ENCODE assay signal across 8 cellular contexts in genomic region chr11:57335343-57336110, GRCh38. TPM values are rescaled to one million over a fixed set of nuclear protein-coding genes. Genes with fewer than 3 reads are reported as not detected.
A peak's percentile ranks its signal among the peaks of the same experiment; 100 is the strongest.
DNase-seq lines count a peak whose midpoint lies in the region; ATAC-seq lines count a peak whose summit lies in the region.

A gene with protein sequence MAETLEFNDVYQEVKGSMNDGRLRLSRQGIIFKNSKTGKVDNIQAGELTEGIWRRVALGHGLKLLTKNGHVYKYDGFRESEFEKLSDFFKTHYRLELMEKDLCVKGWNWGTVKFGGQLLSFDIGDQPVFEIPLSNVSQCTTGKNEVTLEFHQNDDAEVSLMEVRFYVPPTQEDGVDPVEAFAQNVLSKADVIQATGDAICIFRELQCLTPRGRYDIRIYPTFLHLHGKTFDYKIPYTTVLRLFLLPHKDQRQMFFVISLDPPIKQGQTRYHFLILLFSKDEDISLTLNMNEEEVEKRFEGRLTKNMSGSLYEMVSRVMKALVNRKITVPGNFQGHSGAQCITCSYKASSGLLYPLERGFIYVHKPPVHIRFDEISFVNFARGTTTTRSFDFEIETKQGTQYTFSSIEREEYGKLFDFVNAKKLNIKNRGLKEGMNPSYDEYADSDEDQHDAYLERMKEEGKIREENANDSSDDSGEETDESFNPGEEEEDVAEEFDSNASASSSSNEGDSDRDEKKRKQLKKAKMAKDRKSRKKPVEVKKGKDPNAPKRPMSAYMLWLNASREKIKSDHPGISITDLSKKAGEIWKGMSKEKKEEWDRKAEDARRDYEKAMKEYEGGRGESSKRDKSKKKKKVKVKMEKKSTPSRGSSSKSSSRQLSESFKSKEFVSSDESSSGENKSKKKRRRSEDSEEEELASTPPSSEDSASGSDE (minus strand): TSS chr11:57335892. CDS start chr11:57335121, 771 bp downstream.

- in situ Hi-C loops in endometrial microvascular endothelial cells (cut with HindIII; ENCODE audit: inconsistent ontology term, low pct_unique_long_range_greater_than_20kb, low sequenced_read_pairs), result no loop called here

- peak within 1 kb of the TSS; percentile 73 for H3K27ac ChIP-seq in mesodermal cell (ENCODE audit: low read depth, low read length, severe bottlenecking)

- 1% methylated on average over 39 to 44 of the region's 69 CpGs for WGBS in mesodermal cell (ENCODE audit: insufficient coverage in 2 of 2), 2 experiments

- H3K9me3 ChIP-seq in mesodermal cell (ENCODE audit: control insufficient read depth, low read length), result no peaks in the 10 kb centered on the region

- DNase-seq in COR-L47 (lab: John Stamatoyannopoulos, UW) (peak; percentile 90), HPDE6-E6E7 (ENCODE audit: extremely low spot score) (peak; percentile 94), NOMO-1 (lab: John Stamatoyannopoulos, UW; ENCODE audit: unreplicated experiment in 2 of 2) (peak; percentile 76 to 88)
- DNase-seq in activated CD8-positive, alpha-beta memory T cell treated with anti-CD3 and anti-CD28 coated beads, Interleukin-2, amount 50 U/mL, for 1 hour (ENCODE audit: extremely low read depth), result peak; percentile 64
- peak; percentile 75 to 80 for DNase-seq in stimulated activated CD8-positive, alpha-beta memory T cell treated with anti-CD3 and anti-CD28 coated beads, Interleukin-15, amount 100 ng/mL, for 4 hours (ENCODE audit: low read depth in 2 of 2)

- H3K4me1 ChIP-seq in mesodermal cell (ENCODE audit: control insufficient read depth, insufficient read depth, low read length, poor library complexity, severe bottlenecking), result no peaks in the 10 kb centered on the region

- peak; percentile 99 for ATAC-seq in GM19468 (IDR thresholded peaks at IDR 0.05; ENCODE audit: extremely low read depth, unreplicated experiment)

- H3K36me3 ChIP-seq in mesodermal cell (ENCODE audit: control insufficient read depth, insufficient read depth, low read length), result peaks cover 39% of the 10 kb centered on the region

- H3K4me3 ChIP-seq in mesodermal cell (ENCODE audit: extremely low read depth, insufficient read depth, low read length, poor library complexity, severe bottlenecking), result peak within 1 kb of the TSS; percentile 71

RNA-seq across cellular contexts. Expression of the gene that starts here (rescaled TPM):
- total RNA-seq in endometrial microvascular endothelial cells (ENCODE audit: inconsistent ontology term), result 124 TPM
- 220 TPM for polyA plus RNA-seq in mesodermal cell (2013, experiment 1 of 2)
- polyA plus RNA-seq in mesodermal cell (2013, experiment 2 of 2), result 213 TPM

Comparison
In these comparisons a context has a peak if more than half of its experiments do, and no peak if none do; other contexts are left out.
1. Peak in every context shown above with its lines: DNase-seq, ATAC-seq, H3K4me3 ChIP-seq and H3K27ac ChIP-seq.